9 cellular contexts compared by ENCODE assay signal in genomic region chr2:55482186-55482945, GRCh38. TPM values are rescaled to one million over a fixed set of nuclear protein-coding genes. Genes with fewer than 3 reads are reported as not detected.
A peak's percentile ranks its signal among the peaks of the same experiment; 100 is the strongest.
DNase-seq lines count a peak whose midpoint lies in the region; ATAC-seq and TF ChIP-seq lines count a peak whose summit lies in the region.
"Had no signal": no experiment of that assay in that cellular context is flagged by ENCODE, and none has a peak within 500 bp of the region (broad histone marks: within the 10 kb centered on the region; RNA-seq: fewer than 3 reads in every experiment).

No MANE protein-coding gene starts in this region.

- H2AFZ ChIP-seq in neuron (ENCODE audit: low read depth, low read length): peak overlapping the region; percentile 46

- TF ChIP-seq POLR2A in body of pancreas (IDR thresholded peaks at IDR 0.05): no peak

- peak; percentile 60 for ATAC-seq in body of pancreas
- ATAC-seq in GM19455 (IDR thresholded peaks at IDR 0.05; ENCODE audit: unreplicated experiment): no peak

- H3K27ac ChIP-seq in body of pancreas: no peak overlapping the region

- no peaks in the 10 kb centered on the region for H3K27me3 ChIP-seq in body of pancreas
- no peaks in the 10 kb centered on the region for H3K27me3 ChIP-seq in neuron (ENCODE audit: insufficient read depth, low read length)

- no peak for TF ChIP-seq CTCF in body of pancreas (IDR thresholded peaks at IDR 0.05)

- no peak overlapping the region for H3K4me3 ChIP-seq in body of pancreas
- H3K4me3 ChIP-seq in neuron (ENCODE audit: low read length): no peak overlapping the region

- H3K4me1 ChIP-seq in body of pancreas (no peaks in the 10 kb centered on the region), neuron (ENCODE audit: insufficient read depth, low read length) (no peaks in the 10 kb centered on the region)

- 65 to 76% methylated on average over 6 of the region's 6 CpGs for WGBS in body of pancreas, 2 donors

- intact Hi-C loops in body of pancreas (cut with DNase I): no loop called here

- H3K36me3 ChIP-seq in body of pancreas (replicated peaks in 1 of 2; ENCODE audit: insufficient read depth in 1 of 2, low read depth in 2 of 2) (no peaks in the 10 kb centered on the region), neuron (ENCODE audit: insufficient read depth, low read length) (no peaks in the 10 kb centered on the region)

- H3K9me3 ChIP-seq in body of pancreas (no peaks in the 10 kb centered on the region), neuron (ENCODE audit: low read length) (no peaks in the 10 kb centered on the region)

- DNase-seq in GM03348 (ENCODE audit: low spot score) (peak; percentile 30), NCI-H2171 (lab: John Stamatoyannopoulos, UW) (peak; percentile 85), body of pancreas (peak in 1 of 4 donors; percentile 8), epidermal melanocyte (ENCODE audit: insufficient read length, low spot score) (no peak), NOMO-1 (lab: John Stamatoyannopoulos, UW; ENCODE audit: unreplicated experiment in 2 of 2) (no peak), T-helper 1 cell (no peak)
- DNase-seq: endodermal cell had no signal

RNA-seq across cellular contexts. Expression of gene CFAP36, which starts 37.2 kb away (rescaled TPM):
- total RNA-seq in body of pancreas: 10 to 100 TPM; 10.4 to 14.5 TPM

Comparison
In these comparisons a context has a peak if more than half of its experiments do, and no peak if none do; other contexts are left out.
1. DNase-seq: peak in GM03348 (single experiment) and NCI-H2171 (single experiment); none in epidermal melanocyte (single experiment), NOMO-1 (0 of 2) and T-helper 1 cell (0 of 5).